21 cellular contexts compared by ENCODE assay signal in genomic region chr4:63556332-63556731, GRCh38.
DNase-seq lines count a peak whose midpoint lies in the region; ATAC-seq, FAIRE-seq and TF ChIP-seq lines count a peak whose summit lies in the region.
"Had no signal": no experiment of that assay in that cellular context is flagged by ENCODE, and none has a peak within 500 bp of the region (broad histone marks: within the 10 kb centered on the region; RNA-seq: fewer than 3 reads in every experiment).

No MANE protein-coding gene starts in this region.

- H2AFZ ChIP-seq in H1 (ENCODE audit: low read length) = no peak overlapping the region
- H2AFZ ChIP-seq: GM23248 had no signal

- no peaks in the 10 kb centered on the region for H3K79me1 ChIP-seq in H1 (ENCODE audit: low read depth, low read length)

- H3K4me1 Mint-ChIP-seq in activated CD8-positive, alpha-beta T cell treated with anti-CD3 and anti-CD28 coated beads, Interleukin-2, amount 10 ng/mL, durations not matched to agents 7 days and 5 days (ENCODE audit: low read depth) = no peaks in the 10 kb centered on the region
- H3K4me1 Mint-ChIP-seq: CD14-positive monocyte had no signal

- no peak overlapping the region for H4K5ac ChIP-seq in H1 (ENCODE audit: insufficient read length, low read depth, low read length)

- H2BK12ac ChIP-seq in H1 (ENCODE audit: low read depth, low read length) = no peak overlapping the region

- H3K56ac ChIP-seq in H1 (replicated peaks; ENCODE audit: insufficient read length, low read depth, low read length) = no peak overlapping the region

- no peak overlapping the region for H3K4ac ChIP-seq in H1 (replicated peaks; ENCODE audit: insufficient read length, low read depth, low read length)

- H3K79me2 ChIP-seq in H1 (ENCODE audit: control insufficient read depth in 1 of 2, insufficient read depth in 2 of 2, low read length in 2 of 2) = no peaks in the 10 kb centered on the region

- peak; percentile 63 for FAIRE-seq in H1 (lab: Jason Lieb, UNC)
- FAIRE-seq: GM12892 had no signal

- peaks cover 14% of the 10 kb centered on the region for H3K9me3 Mint-ChIP-seq in activated CD8-positive, alpha-beta T cell treated with anti-CD3 and anti-CD28 coated beads, Interleukin-2, amount 10 ng/mL, durations not matched to agents 7 days and 5 days (ENCODE audit: insufficient read depth)

- no peak overlapping the region for H3K27ac ChIP-seq in H1 (ENCODE audit: low read depth, low read length)
- H3K27ac ChIP-seq: GM23248, RWPE1, SJCRH30 had no signal

- no peaks in the 10 kb centered on the region for H3K27me3 ChIP-seq in H1 (replicated peaks in 1 of 4; ENCODE audit: control insufficient read depth in 3 of 4, extremely low read depth in 1 of 4, insufficient read depth in 3 of 4, low read length in 3 of 4)
- H3K27me3 ChIP-seq: SJCRH30 had no signal

- H3K4me1 ChIP-seq in H1 (replicated peaks in 1 of 4; ENCODE audit: control insufficient read depth in 3 of 4, insufficient read depth in 4 of 4, low read length in 3 of 4) = no peaks in the 10 kb centered on the region
- H3K4me1 ChIP-seq: Caco-2, SJCRH30 had no signal

- H2AK5ac ChIP-seq in H1 (ENCODE audit: low read depth, low read length) = no peak overlapping the region

- DNase-seq in NCI-H748 (lab: John Stamatoyannopoulos, UW; ENCODE audit: unreplicated experiment) = peak; percentile 3
- DNase-seq in NCI-H748 treated with DMSO at 0.1 percent for 48 hours (lab: John Stamatoyannopoulos, UW) = no peak
- DNase-seq in NAMALWA (ENCODE audit: low spot score) = peak; percentile 5
- DNase-seq in H1 (ENCODE audit: low read depth in 1 of 2, low spot score in 2 of 2) = peak in 1 of 2 experiments; percentile 10
- DNase-seq in retinal pigment epithelial cell (ENCODE audit: low read depth) = no peak
- no peak for DNase-seq in activated CD8-positive, alpha-beta T cell treated with anti-CD3 and anti-CD28 coated beads, Interleukin-2, amount 10 ng/mL, durations not matched to agents 7 days and 5 days
- DNase-seq in GOT3 (lab: John Stamatoyannopoulos, UW) = no peak
- DNase-seq: Caco-2, DMS79, GM23248, HFFc6, IMR-90, NCI-H1092 treated with DMSO at 0.1 percent for 48 hours, NCI-H1694 treated with DMSO at 0.1 percent for 48 hours, NCI-H2171, OCI-M1 had no signal

- no peak overlapping the region for H3K14ac ChIP-seq in H1 (ENCODE audit: insufficient read length)

- TF ChIP-seq POLR2A in H1 (IDR thresholded peaks at IDR 0.05; ENCODE audit: control extremely low read depth in 1 of 2, low read depth in 2 of 2, low read length in 2 of 2) = no peak

- H2BK5ac ChIP-seq in H1 (ENCODE audit: low read depth, low read length) = no peak overlapping the region

- no peak overlapping the region for H3K4me2 ChIP-seq in H1 (ENCODE audit: insufficient read depth in 1 of 2, low read depth in 2 of 2, low read length in 2 of 2)

- H3K27me3 Mint-ChIP-seq in activated CD8-positive, alpha-beta T cell treated with anti-CD3 and anti-CD28 coated beads, Interleukin-2, amount 10 ng/mL, durations not matched to agents 7 days and 5 days (ENCODE audit: low read depth) = no peaks in the 10 kb centered on the region

- no peak for TF ChIP-seq EP300 in H1 (IDR thresholded peaks at IDR 0.05; ENCODE audit: borderline replicate concordance in 1 of 2, low read depth in 2 of 2, low read length in 2 of 2)

- H3K23me2 ChIP-seq in H1 (ENCODE audit: low read depth, low read length) = no peaks in the 10 kb centered on the region

- CTCF ChIA-PET in H1 (lab: Charles Lee; ENCODE audit: partially characterized antibody) = interaction anchor here (0.6 to 1.6 kb wide), 6 partner anchors 10 to 110 kb away, joined by 3 to 7 read pairs (median 4); no protein-coding TSS in a partner anchor
- CTCF ChIA-PET in activated CD8-positive, alpha-beta T cell treated with anti-CD3 and anti-CD28 coated beads, Interleukin-2, amount 10 ng/mL, durations not matched to agents 7 days and 5 days (lab: Charles Lee) = no interaction called here

- no peaks in the 10 kb centered on the region for H4K20me1 ChIP-seq in H1 (replicated peaks in 1 of 2; ENCODE audit: control insufficient read depth in 1 of 2, insufficient read depth in 2 of 2, low read length in 2 of 2)

- H3K27ac Mint-ChIP-seq in activated CD8-positive, alpha-beta T cell treated with anti-CD3 and anti-CD28 coated beads, Interleukin-2, amount 10 ng/mL, durations not matched to agents 7 days and 5 days = no peak overlapping the region
- H3K27ac Mint-ChIP-seq: CD14-positive monocyte, HFFc6 had no signal

- H3K4me3 ChIP-seq in H1 (ENCODE audit: extremely low read depth in 1 of 4, insufficient read depth in 2 of 4, low read depth in 3 of 4, low read length in 4 of 4) (no peak overlapping the region), retinal pigment epithelial cell (ENCODE audit: low read length) (no peak overlapping the region)
- H3K4me3 ChIP-seq: GM23248, SJCRH30 had no signal

- H3K4me3 Mint-ChIP-seq in activated CD8-positive, alpha-beta T cell treated with anti-CD3 and anti-CD28 coated beads, Interleukin-2, amount 10 ng/mL, durations not matched to agents 7 days and 5 days = no peak overlapping the region
- H3K4me3 Mint-ChIP-seq: CD14-positive monocyte, HFFc6 had no signal

- TF ChIP-seq RAD21 in H1 (IDR thresholded peaks at IDR 0.05 in 1 of 2, conservative IDR thresholded peaks at IDR 0.05 in 1 of 2; ENCODE audit: low read depth in 2 of 2, low read length in 2 of 2) = peak; percentile 68

- no peak for ATAC-seq in activated CD8-positive, alpha-beta T cell treated with anti-CD3 and anti-CD28 coated beads, Interleukin-2, amount 10 ng/mL, durations not matched to agents 7 days and 5 days
- ATAC-seq in HG03280 (IDR thresholded peaks at IDR 0.05; ENCODE audit: unreplicated experiment) = no peak

- no peak overlapping the region for H3K18ac ChIP-seq in H1 (ENCODE audit: extremely low read depth, low read length)

- no peak overlapping the region for H4K91ac ChIP-seq in H1 (replicated peaks; ENCODE audit: insufficient read length, low read length)

- H3K9me3 ChIP-seq in H1 (ENCODE audit: insufficient read depth in 2 of 2, low read depth in 1 of 2, low read length in 1 of 2) = 0 out of 4 replicates have a peak, but pooled peaks cover 0 to 6% of the 10 kb centered on the region in 2 experiments
- H3K9me3 ChIP-seq: Caco-2, SJCRH30 had no signal

- no peaks in the 10 kb centered on the region for H3K36me3 ChIP-seq in H1 (ENCODE audit: control insufficient read depth in 2 of 4, insufficient read depth in 4 of 4, low read length in 3 of 4)
- H3K36me3 ChIP-seq: SJCRH30 had no signal

- no peak overlapping the region for H2BK120ac ChIP-seq in H1 (replicated peaks; ENCODE audit: low read depth, low read length)

- H3K23ac ChIP-seq in H1 (ENCODE audit: insufficient read length) = no peak overlapping the region

- 62% methylated on average over 4 of the region's 4 CpGs; no CpG with 5 or more reads in 1 of the 2 experiments for WGBS in H1 (ENCODE audit: extremely low coverage in 1 of 2, insufficient coverage in 1 of 2, insufficient read length in 1 of 2, insufficient replicate concordance in 2 of 2, low coverage in 1 of 2, low lambda C conversion rate in 2 of 2, missing lambda C conversion rate in 1 of 2), 2 experiments

- POLR2A ChIA-PET in H1 (lab: Charles Lee; ENCODE audit: partially characterized antibody) = no interaction called here
- POLR2A ChIA-PET in activated CD8-positive, alpha-beta T cell treated with anti-CD3 and anti-CD28 coated beads, Interleukin-2, amount 10 ng/mL, durations not matched to agents 7 days and 5 days (lab: Charles Lee) = no interaction called here

- H3K9ac ChIP-seq in H1 (replicated peaks in 1 of 4; ENCODE audit: extremely low read depth in 1 of 4, low read depth in 3 of 4, low read length in 3 of 4) = no peak overlapping the region
- H3K9ac ChIP-seq: GM23248 had no signal

- H2BK20ac ChIP-seq in H1 (ENCODE audit: low read length) = no peak overlapping the region

- no peak overlapping the region for H2BK15ac ChIP-seq in H1 (ENCODE audit: low read length)

- no peaks in the 10 kb centered on the region for H3K36me3 Mint-ChIP-seq in activated CD8-positive, alpha-beta T cell treated with anti-CD3 and anti-CD28 coated beads, Interleukin-2, amount 10 ng/mL, durations not matched to agents 7 days and 5 days (ENCODE audit: low read depth)
- H3K36me3 Mint-ChIP-seq: CD14-positive monocyte had no signal

- peak; percentile 26 to 67 (median 57) for TF ChIP-seq CTCF in H1 (IDR thresholded peaks at IDR 0.05; ENCODE audit: control extremely low read depth in 1 of 3, insufficient read depth in 1 of 3, low read depth in 1 of 3, low read length in 3 of 3)
- peak; percentile 8 for TF ChIP-seq CTCF in retinal pigment epithelial cell (conservative IDR thresholded peaks at IDR 0.05; ENCODE audit: low read depth, low read length)

- H4K8ac ChIP-seq in H1 (ENCODE audit: extremely low read depth, insufficient read depth, low read length) = no peak overlapping the region

TF ChIP-seq in H1, 55 proteins besides CTCF, POLR2A, EP300 and RAD21 (continues in another document):
- TF ChIP-seq SIN3A (conservative IDR thresholded peaks at IDR 0.05 in 1 of 2, IDR thresholded peaks at IDR 0.05 in 1 of 2; ENCODE audit: low read depth in 1 of 2, low read length in 2 of 2) (no peak), TAF7 (optimal IDR thresholded peaks at IDR 0.05; ENCODE audit: borderline replicate concordance, low read depth, low read length) (no peak), GTF2F1 (IDR thresholded peaks at IDR 0.05; ENCODE audit: borderline replicate concordance, low read depth, low read length) (no peak), JUN (IDR thresholded peaks at IDR 0.05; ENCODE audit: low read depth, low read length) (no peak), NRF1 (IDR thresholded peaks at IDR 0.05; ENCODE audit: low read depth, low read length) (no peak), USF2 (IDR thresholded peaks at IDR 0.05; ENCODE audit: low read length) (no peak), TBP (IDR thresholded peaks at IDR 0.05; ENCODE audit: low read depth, low read length) (no peak), PHF8 (conservative IDR thresholded peaks at IDR 0.05; ENCODE audit: low read depth, low read length) (no peak), SIX5 (IDR thresholded peaks at IDR 0.05; ENCODE audit: low read depth, low read length) (no peak), FOSL1 (IDR thresholded peaks at IDR 0.05; ENCODE audit: insufficient read depth, low read depth, low read length) (no peak), JUND (IDR thresholded peaks at IDR 0.05; ENCODE audit: low read length) (no peak), KDM1A (IDR thresholded peaks at IDR 0.05; ENCODE audit: borderline replicate concordance, low read length) (no peak), NANOG (IDR thresholded peaks at IDR 0.05; ENCODE audit: insufficient read depth, low read depth, low read length, poor library complexity, severe bottlenecking) (no peak), SRF (IDR thresholded peaks at IDR 0.05; ENCODE audit: low read depth, low read length) (no peak)

Comparison
In these comparisons a context has a peak if more than half of its experiments do, and no peak if none do; other contexts are left out.
1. DNase-seq: peak in NCI-H748 (single experiment) and NAMALWA (single experiment); none in NCI-H748 treated with DMSO at 0.1 percent for 48 hours (single experiment), retinal pigment epithelial cell (single experiment), activated CD8-positive, alpha-beta T cell treated with anti-CD3 and anti-CD28 coated beads, Interleukin-2, amount 10 ng/mL, durations not matched to agents 7 days and 5 days (single experiment) and GOT3 (single experiment).